1 cellular context compared by ENCODE assay signal in the genomic region with DNA sequence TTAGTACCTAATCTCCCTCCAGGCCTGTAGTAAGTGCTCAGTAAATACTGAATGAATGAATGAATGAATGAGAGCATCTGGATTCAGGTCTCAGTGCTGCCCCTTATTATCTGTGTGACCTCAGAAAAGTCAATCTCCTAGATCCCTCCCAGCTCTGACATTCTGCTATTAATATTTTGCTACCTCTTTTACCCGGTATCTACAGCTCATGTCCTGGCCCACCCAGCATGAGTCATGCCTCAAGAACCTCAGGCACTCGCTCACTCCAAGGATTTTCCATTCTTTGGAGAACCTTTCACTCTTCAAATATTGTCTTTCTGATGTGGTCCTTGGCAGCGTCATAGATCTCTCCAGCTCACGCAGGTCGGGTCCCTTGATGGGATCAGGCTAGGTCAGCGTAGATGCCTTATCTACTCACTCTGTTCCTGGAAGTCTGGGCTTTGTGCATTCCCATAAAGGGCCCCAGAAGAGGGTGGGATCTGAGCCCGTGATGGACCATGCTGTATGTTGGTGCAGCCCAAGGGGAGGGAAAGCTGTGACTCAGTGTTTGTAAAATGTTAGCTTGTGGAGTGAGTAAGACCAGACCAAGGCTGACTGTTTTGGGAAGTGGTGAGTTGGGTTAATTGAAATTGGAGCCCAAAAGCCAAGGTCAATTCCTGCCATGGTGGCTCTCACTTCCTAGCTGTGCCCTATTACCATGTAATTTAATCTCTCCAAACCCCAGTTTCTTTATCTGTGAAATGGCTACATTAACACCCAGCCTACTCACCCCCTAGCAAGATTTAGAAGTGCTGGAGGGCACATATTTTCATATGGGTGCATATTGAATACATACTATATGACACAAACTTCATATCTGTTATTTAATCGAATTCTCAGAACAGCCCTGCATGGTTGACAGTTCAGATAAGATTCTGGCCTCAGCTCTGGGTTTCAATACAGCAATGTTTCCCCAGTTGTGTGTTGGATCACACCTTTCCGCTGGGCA.
TF ChIP-seq lines count a peak whose summit lies in the region.

No MANE protein-coding gene starts in this region.

TF ChIP-seq in K562, 482 proteins besides CTCF, POLR2A, EP300 and RAD21 (continued from another document):
- TF ChIP-seq, protein P1, sequence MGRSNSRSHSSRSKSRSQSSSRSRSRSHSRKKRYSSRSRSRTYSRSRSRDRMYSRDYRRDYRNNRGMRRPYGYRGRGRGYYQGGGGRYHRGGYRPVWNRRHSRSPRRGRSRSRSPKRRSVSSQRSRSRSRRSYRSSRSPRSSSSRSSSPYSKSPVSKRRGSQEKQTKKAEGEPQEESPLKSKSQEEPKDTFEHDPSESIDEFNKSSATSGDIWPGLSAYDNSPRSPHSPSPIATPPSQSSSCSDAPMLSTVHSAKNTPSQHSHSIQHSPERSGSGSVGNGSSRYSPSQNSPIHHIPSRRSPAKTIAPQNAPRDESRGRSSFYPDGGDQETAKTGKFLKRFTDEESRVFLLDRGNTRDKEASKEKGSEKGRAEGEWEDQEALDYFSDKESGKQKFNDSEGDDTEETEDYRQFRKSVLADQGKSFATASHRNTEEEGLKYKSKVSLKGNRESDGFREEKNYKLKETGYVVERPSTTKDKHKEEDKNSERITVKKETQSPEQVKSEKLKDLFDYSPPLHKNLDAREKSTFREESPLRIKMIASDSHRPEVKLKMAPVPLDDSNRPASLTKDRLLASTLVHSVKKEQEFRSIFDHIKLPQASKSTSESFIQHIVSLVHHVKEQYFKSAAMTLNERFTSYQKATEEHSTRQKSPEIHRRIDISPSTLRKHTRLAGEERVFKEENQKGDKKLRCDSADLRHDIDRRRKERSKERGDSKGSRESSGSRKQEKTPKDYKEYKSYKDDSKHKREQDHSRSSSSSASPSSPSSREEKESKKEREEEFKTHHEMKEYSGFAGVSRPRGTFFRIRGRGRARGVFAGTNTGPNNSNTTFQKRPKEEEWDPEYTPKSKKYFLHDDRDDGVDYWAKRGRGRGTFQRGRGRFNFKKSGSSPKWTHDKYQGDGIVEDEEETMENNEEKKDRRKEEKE (IDR thresholded peaks at IDR 0.05; ENCODE audit: borderline replicate concordance in 1 of 2, control insufficient read depth in 1 of 2, low read depth in 2 of 2, low read length in 1 of 2): no peak
- TF ChIP-seq RBM34 (IDR thresholded peaks at IDR 0.05; ENCODE audit: borderline replicate concordance, insufficient read depth, low read length) (no peak), DIDO1 (tag; IDR thresholded peaks at IDR 0.05; ENCODE audit: low read depth) (no peak), CBX2 (IDR thresholded peaks at IDR 0.05; ENCODE audit: insufficient read depth, low read length, poor library complexity, severe bottlenecking) (no peak), PURB (CRISPR knock-in tag; IDR thresholded peaks at IDR 0.05; ENCODE audit: low read depth) (no peak), ZNF24 (IDR thresholded peaks at IDR 0.05) (peak; percentile 96), PRDM10 (IDR thresholded peaks at IDR 0.05; ENCODE audit: partially characterized antibody) (peak; percentile 56), ZNF3 (CRISPR knock-in tag; IDR thresholded peaks at IDR 0.05) (no peak), ZNF121 (CRISPR knock-in tag; conservative IDR thresholded peaks at IDR 0.05) (no peak), BMI1 (IDR thresholded peaks at IDR 0.05; ENCODE audit: low read length) (no peak), PTRF (tag; IDR thresholded peaks at IDR 0.05) (no peak), ZNF134 (CRISPR knock-in tag; conservative IDR thresholded peaks at IDR 0.05) (peak; percentile 88), ZNF12 (CRISPR knock-in tag; IDR thresholded peaks at IDR 0.05) (no peak), KHSRP (IDR thresholded peaks at IDR 0.05) (no peak), ZNF830 (CRISPR knock-in tag; IDR thresholded peaks at IDR 0.05) (no peak), ZEB2 (IDR thresholded peaks at IDR 0.05) (0 out of 2 replicates have a peak, but pooled peaks have one; percentile 34), FOS (IDR thresholded peaks at IDR 0.05; ENCODE audit: extremely low read depth, insufficient read length) (peak; percentile 19), RUNX1 (IDR thresholded peaks at IDR 0.05; ENCODE audit: low read depth) (no peak), STAT5A (IDR thresholded peaks at IDR 0.05; ENCODE audit: borderline replicate concordance, low read length) (no peak), NCOA1 (IDR thresholded peaks at IDR 0.05; ENCODE audit: low read depth) (no peak), SUPT5H (IDR thresholded peaks at IDR 0.05) (no peak), NKRF (IDR thresholded peaks at IDR 0.05; ENCODE audit: borderline replicate concordance) (no peak), TRIM28 (IDR thresholded peaks at IDR 0.05) (no peak), TGIF2 (CRISPR knock-in tag; IDR thresholded peaks at IDR 0.05) (no peak), DDX20 (tag; IDR thresholded peaks at IDR 0.05; ENCODE audit: low read depth) (no peak)
- TF ChIP-seq, protein P2, sequence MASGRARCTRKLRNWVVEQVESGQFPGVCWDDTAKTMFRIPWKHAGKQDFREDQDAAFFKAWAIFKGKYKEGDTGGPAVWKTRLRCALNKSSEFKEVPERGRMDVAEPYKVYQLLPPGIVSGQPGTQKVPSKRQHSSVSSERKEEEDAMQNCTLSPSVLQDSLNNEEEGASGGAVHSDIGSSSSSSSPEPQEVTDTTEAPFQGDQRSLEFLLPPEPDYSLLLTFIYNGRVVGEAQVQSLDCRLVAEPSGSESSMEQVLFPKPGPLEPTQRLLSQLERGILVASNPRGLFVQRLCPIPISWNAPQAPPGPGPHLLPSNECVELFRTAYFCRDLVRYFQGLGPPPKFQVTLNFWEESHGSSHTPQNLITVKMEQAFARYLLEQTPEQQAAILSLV (tag; IDR thresholded peaks at IDR 0.05): no peak
- TF ChIP-seq, protein P3, sequence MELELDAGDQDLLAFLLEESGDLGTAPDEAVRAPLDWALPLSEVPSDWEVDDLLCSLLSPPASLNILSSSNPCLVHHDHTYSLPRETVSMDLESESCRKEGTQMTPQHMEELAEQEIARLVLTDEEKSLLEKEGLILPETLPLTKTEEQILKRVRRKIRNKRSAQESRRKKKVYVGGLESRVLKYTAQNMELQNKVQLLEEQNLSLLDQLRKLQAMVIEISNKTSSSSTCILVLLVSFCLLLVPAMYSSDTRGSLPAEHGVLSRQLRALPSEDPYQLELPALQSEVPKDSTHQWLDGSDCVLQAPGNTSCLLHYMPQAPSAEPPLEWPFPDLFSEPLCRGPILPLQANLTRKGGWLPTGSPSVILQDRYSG (tag; conservative IDR thresholded peaks at IDR 0.05; ENCODE audit: low read depth): no peak
- TF ChIP-seq, protein P4, sequence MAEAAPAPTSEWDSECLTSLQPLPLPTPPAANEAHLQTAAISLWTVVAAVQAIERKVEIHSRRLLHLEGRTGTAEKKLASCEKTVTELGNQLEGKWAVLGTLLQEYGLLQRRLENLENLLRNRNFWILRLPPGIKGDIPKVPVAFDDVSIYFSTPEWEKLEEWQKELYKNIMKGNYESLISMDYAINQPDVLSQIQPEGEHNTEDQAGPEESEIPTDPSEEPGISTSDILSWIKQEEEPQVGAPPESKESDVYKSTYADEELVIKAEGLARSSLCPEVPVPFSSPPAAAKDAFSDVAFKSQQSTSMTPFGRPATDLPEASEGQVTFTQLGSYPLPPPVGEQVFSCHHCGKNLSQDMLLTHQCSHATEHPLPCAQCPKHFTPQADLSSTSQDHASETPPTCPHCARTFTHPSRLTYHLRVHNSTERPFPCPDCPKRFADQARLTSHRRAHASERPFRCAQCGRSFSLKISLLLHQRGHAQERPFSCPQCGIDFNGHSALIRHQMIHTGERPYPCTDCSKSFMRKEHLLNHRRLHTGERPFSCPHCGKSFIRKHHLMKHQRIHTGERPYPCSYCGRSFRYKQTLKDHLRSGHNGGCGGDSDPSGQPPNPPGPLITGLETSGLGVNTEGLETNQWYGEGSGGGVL (CRISPR knock-in tag; IDR thresholded peaks at IDR 0.05): no peak
- TF ChIP-seq, protein P5, sequence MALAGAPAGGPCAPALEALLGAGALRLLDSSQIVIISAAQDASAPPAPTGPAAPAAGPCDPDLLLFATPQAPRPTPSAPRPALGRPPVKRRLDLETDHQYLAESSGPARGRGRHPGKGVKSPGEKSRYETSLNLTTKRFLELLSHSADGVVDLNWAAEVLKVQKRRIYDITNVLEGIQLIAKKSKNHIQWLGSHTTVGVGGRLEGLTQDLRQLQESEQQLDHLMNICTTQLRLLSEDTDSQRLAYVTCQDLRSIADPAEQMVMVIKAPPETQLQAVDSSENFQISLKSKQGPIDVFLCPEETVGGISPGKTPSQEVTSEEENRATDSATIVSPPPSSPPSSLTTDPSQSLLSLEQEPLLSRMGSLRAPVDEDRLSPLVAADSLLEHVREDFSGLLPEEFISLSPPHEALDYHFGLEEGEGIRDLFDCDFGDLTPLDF (CRISPR knock-in tag; IDR thresholded peaks at IDR 0.05): no peak
